ENCODE assay signal across 20 cellular contexts in the genomic region with DNA sequence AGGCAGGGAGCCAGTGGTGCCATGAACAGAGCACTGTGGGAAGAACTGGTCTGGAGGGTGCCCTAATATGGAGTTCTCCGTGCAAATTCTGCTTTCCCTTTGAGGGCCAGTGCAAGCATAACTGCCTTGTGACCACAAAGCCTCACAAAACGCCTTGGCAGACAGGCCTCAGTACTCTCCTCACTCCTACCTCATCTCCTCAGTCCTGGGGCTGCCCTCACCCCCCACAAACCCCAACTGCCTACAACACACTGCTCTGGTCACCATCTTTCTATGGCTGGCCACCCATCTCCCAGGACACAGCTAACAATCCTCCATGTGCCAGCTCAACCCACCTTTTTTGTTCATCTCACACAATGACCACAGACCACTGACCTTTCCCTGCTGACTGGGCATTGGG. TPM values are rescaled to one million over a fixed set of nuclear protein-coding genes. Genes with fewer than 3 reads are reported as not detected.
DNase-seq lines count a peak whose midpoint lies in the region; ATAC-seq, FAIRE-seq and TF ChIP-seq lines count a peak whose summit lies in the region.
"Had no signal": no experiment of that assay in that cellular context is flagged by ENCODE, and none has a peak within 500 bp of the region (broad histone marks: within the 10 kb centered on the region; RNA-seq: fewer than 3 reads in every experiment).

No MANE protein-coding gene starts in this region.

- H3K36me3 Mint-ChIP-seq in activated naive CD4-positive, alpha-beta T cell treated with anti-CD3 and anti-CD28 coated beads for 36 hours (ENCODE audit: low read depth), result peaks cover 34% of the 10 kb centered on the region
- H3K36me3 Mint-ChIP-seq in WTC11, result peaks cover 50% of the 10 kb centered on the region

- no peaks in the 10 kb centered on the region for H4K20me1 ChIP-seq in K562 (replicated peaks; ENCODE audit: control insufficient read depth, insufficient read depth, low read length)

- H3K9me3 Mint-ChIP-seq in activated naive CD4-positive, alpha-beta T cell treated with anti-CD3 and anti-CD28 coated beads for 36 hours, result no peaks in the 10 kb centered on the region
- no peaks in the 10 kb centered on the region for H3K9me3 Mint-ChIP-seq in stimulated activated naive CD8-positive, alpha-beta T cell treated with anti-CD3 and anti-CD28 coated beads, Interleukin-15, amount 100 ng/mL, for 72 hours
- peaks cover 22% of the 10 kb centered on the region for H3K9me3 Mint-ChIP-seq in WTC11
- H3K9me3 Mint-ChIP-seq: activated CD4-positive, alpha-beta memory T cell treated with anti-CD3 and anti-CD28 coated beads, Interleukin-2, amount 10 ng/mL, durations not matched to agents 7 days and 5 days; memory B cell had no signal

- no peak overlapping the region for H3K27ac ChIP-seq in K562 (ENCODE audit: extremely low read depth, low read depth, low read length)
- no peak overlapping the region for H3K27ac ChIP-seq in aorta (ENCODE audit: low read depth in 1 of 2, low read length in 2 of 2)
- H3K27ac ChIP-seq: right atrium auricular region, upper lobe of right lung had no signal

- H3K9me3 ChIP-seq in K562 (replicated peaks; ENCODE audit: control insufficient read depth, insufficient read depth, low read depth, low read length) (no peaks in the 10 kb centered on the region), aorta (ENCODE audit: control insufficient read depth, low read length) (no peaks in the 10 kb centered on the region)
- H3K9me3 ChIP-seq: SK-N-SH, upper lobe of right lung had no signal

- POLR2A ChIA-PET in K562 (lab: Yijun Ruan, JAX) (interaction anchor here (3.3 to 11.8 kb wide), 2 partner anchors 9 kb away, joined by 25 to 135 read pairs; a partner anchor contains a TSS), WTC11 (lab: Charles Lee) (interaction anchor here (1.1 kb wide), 2 partner anchors 9 kb away, joined by 3 to 4 read pairs; a partner anchor contains a TSS)

- no peak overlapping the region for H3K4me3 Mint-ChIP-seq in activated naive CD4-positive, alpha-beta T cell treated with anti-CD3 and anti-CD28 coated beads for 36 hours
- H3K4me3 Mint-ChIP-seq in stimulated activated naive CD8-positive, alpha-beta T cell treated with anti-CD3 and anti-CD28 coated beads, Interleukin-15, amount 100 ng/mL, for 72 hours, result no peak overlapping the region
- H3K4me3 Mint-ChIP-seq in WTC11, result no peak overlapping the region
- H3K4me3 Mint-ChIP-seq: activated CD4-positive, alpha-beta memory T cell treated with anti-CD3 and anti-CD28 coated beads, Interleukin-2, amount 10 ng/mL, durations not matched to agents 7 days and 5 days; memory B cell had no signal

- H3K27ac Mint-ChIP-seq in activated naive CD4-positive, alpha-beta T cell treated with anti-CD3 and anti-CD28 coated beads for 36 hours, result peak overlapping the region; percentile 4
- H3K27ac Mint-ChIP-seq in stimulated activated naive CD8-positive, alpha-beta T cell treated with anti-CD3 and anti-CD28 coated beads, Interleukin-15, amount 100 ng/mL, for 72 hours, result no peak overlapping the region
- H3K27ac Mint-ChIP-seq in WTC11, result no peak overlapping the region
- H3K27ac Mint-ChIP-seq: activated CD4-positive, alpha-beta memory T cell treated with anti-CD3 and anti-CD28 coated beads, Interleukin-2, amount 10 ng/mL, durations not matched to agents 7 days and 5 days; memory B cell had no signal

- no peak overlapping the region for H3K4me2 ChIP-seq in K562 (ENCODE audit: insufficient read depth, low read length)
- H3K4me2 ChIP-seq: SK-N-SH had no signal

- CTCF ChIA-PET in activated naive CD4-positive, alpha-beta T cell treated with anti-CD3 and anti-CD28 coated beads for 36 hours (lab: Charles Lee), result no interaction called here
- CTCF ChIA-PET in K562 (lab: Yijun Ruan, JAX; ENCODE audit: low intra/inter-chr PET ratio), result no interaction called here
- CTCF ChIA-PET in WTC11 (lab: Charles Lee), result interaction anchor here (2.4 kb wide), 1 partner anchor 10 kb away, joined by 6 read pairs; a partner anchor contains a TSS

- intact Hi-C loops in activated naive CD4-positive, alpha-beta T cell treated with anti-CD3 and anti-CD28 coated beads for 36 hours (cut with micrococcal nuclease), result no loop called here
- intact Hi-C loops in K562 (cut with micrococcal nuclease), result no loop called here
- intact Hi-C loops in aorta (cut with DNase I), result no loop called here

- ATAC-seq in K562 (peak; percentile 13), WTC11 (no peak), aorta (ENCODE audit: low FRiP score) (no peak)
- peak; percentile 40 for ATAC-seq in stimulated activated naive CD8-positive, alpha-beta T cell treated with anti-CD3 and anti-CD28 coated beads, Interleukin-15, amount 100 ng/mL, for 72 hours
- ATAC-seq: left cardiac atrium, upper lobe of right lung had no signal

- peak overlapping the region in 1 of 2 experiments; percentile 59; a peak in 1 of 4 replicates for H3K9ac ChIP-seq in K562 (ENCODE audit: insufficient read depth in 1 of 2, low read depth in 2 of 2, low read length in 2 of 2)
- H3K9ac ChIP-seq: SK-N-SH had no signal

- TF ChIP-seq RAD21 in K562 (CRISPR knock-in tag; conservative IDR thresholded peaks at IDR 0.05 in 1 of 2, IDR thresholded peaks at IDR 0.05 in 1 of 2), result no peak

- no peaks in the 10 kb centered on the region for H3K27me3 Mint-ChIP-seq in activated naive CD4-positive, alpha-beta T cell treated with anti-CD3 and anti-CD28 coated beads for 36 hours (ENCODE audit: low read depth)
- H3K27me3 Mint-ChIP-seq in stimulated activated naive CD8-positive, alpha-beta T cell treated with anti-CD3 and anti-CD28 coated beads, Interleukin-15, amount 100 ng/mL, for 72 hours, result no peaks in the 10 kb centered on the region
- H3K27me3 Mint-ChIP-seq in WTC11 (ENCODE audit: low read depth), result no peaks in the 10 kb centered on the region
- H3K27me3 Mint-ChIP-seq: activated CD4-positive, alpha-beta memory T cell treated with anti-CD3 and anti-CD28 coated beads, Interleukin-2, amount 10 ng/mL, durations not matched to agents 7 days and 5 days; memory B cell had no signal

- TF ChIP-seq CTCF in K562 (IDR thresholded peaks at IDR 0.05 in 2 of 3, conservative IDR thresholded peaks at IDR 0.05 in 1 of 3; ENCODE audit: insufficient read depth in 2 of 3, low read depth in 1 of 3, low read length in 3 of 3), result no peak
- TF ChIP-seq CTCF in WTC11 (IDR thresholded peaks at IDR 0.05), result no peak

- peak; percentile 48; the same call in 1 of the 2 replicates for TF ChIP-seq POLR2A in K562 (conservative IDR thresholded peaks at IDR 0.05)

- no peaks in the 10 kb centered on the region for H3K27me3 ChIP-seq in H7 (ENCODE audit: control insufficient read depth, insufficient read depth, low read length)
- no peaks in the 10 kb centered on the region for H3K27me3 ChIP-seq in K562 (ENCODE audit: control insufficient read depth in 2 of 2, insufficient read depth in 2 of 2, low read length in 2 of 2)
- no peaks in the 10 kb centered on the region for H3K27me3 ChIP-seq in aorta (ENCODE audit: control insufficient read depth in 1 of 2, insufficient read depth in 2 of 2, low read length in 1 of 2)
- H3K27me3 ChIP-seq: right atrium auricular region, upper lobe of right lung had no signal

- 36% methylated on average over 2 of the region's 2 CpGs for WGBS in K562 (ENCODE audit: insufficient coverage, low coverage, missing lambda C conversion rate)
- 99 to 100% methylated on average over 2 of the region's 2 CpGs for WGBS in aorta, 2 donors

- 0 out of 3 replicates have a peak, but pooled peaks cover under 1% of the 10 kb centered on the region for H3K79me2 ChIP-seq in K562 (ENCODE audit: control insufficient read depth, insufficient read depth, low read length)

- peaks cover 2% of the 10 kb centered on the region for H3K9me1 ChIP-seq in K562 (ENCODE audit: control insufficient read depth, insufficient read depth, low read length)

- H3K4me3 ChIP-seq in H7 (ENCODE audit: insufficient read depth, low read depth, low read length) (no peak overlapping the region), K562 (no peak overlapping the region), aorta (ENCODE audit: low read length in 2 of 2) (no peak overlapping the region)
- H3K4me3 ChIP-seq: right atrium auricular region, upper lobe of right lung had no signal

- H3K4me1 Mint-ChIP-seq in activated naive CD4-positive, alpha-beta T cell treated with anti-CD3 and anti-CD28 coated beads for 36 hours (ENCODE audit: low read depth), result peaks cover under 1% of the 10 kb centered on the region
- H3K4me1 Mint-ChIP-seq in stimulated activated naive CD8-positive, alpha-beta T cell treated with anti-CD3 and anti-CD28 coated beads, Interleukin-15, amount 100 ng/mL, for 72 hours, result peaks cover 24% of the 10 kb centered on the region
- no peaks in the 10 kb centered on the region for H3K4me1 Mint-ChIP-seq in WTC11

- TF ChIP-seq EP300 in K562 (IDR thresholded peaks at IDR 0.05; ENCODE audit: low read length), result no peak

- H3K4me1 ChIP-seq in K562 (replicated peaks in 1 of 2; ENCODE audit: control insufficient read depth in 2 of 2, insufficient read depth in 2 of 2, low read length in 2 of 2), result peaks cover 0 to 29% of the 10 kb centered on the region in 2 experiments; a peak in 3 of 5 replicates
- no peaks in the 10 kb centered on the region for H3K4me1 ChIP-seq in aorta (ENCODE audit: control insufficient read depth in 1 of 2, insufficient read depth in 2 of 2, low read length in 2 of 2)
- H3K4me1 ChIP-seq: upper lobe of right lung had no signal

- H2AFZ ChIP-seq in K562 (ENCODE audit: low read depth, low read length), result no peak overlapping the region

- H3K36me3 ChIP-seq in H7 (replicated peaks; ENCODE audit: control insufficient read depth, insufficient read depth, low read length) (peaks cover 11% of the 10 kb centered on the region), K562 (ENCODE audit: control insufficient read depth, insufficient read depth, low read length) (peaks cover 48% of the 10 kb centered on the region; the same call in 2 of the 3 replicates), aorta (ENCODE audit: control insufficient read depth in 1 of 2, insufficient read depth in 2 of 2, low read length in 1 of 2) (peaks cover 3 to 6% of the 10 kb centered on the region in 2 donors)

- no peak for DNase-seq in activated naive CD4-positive, alpha-beta T cell treated with anti-CD3 and anti-CD28 coated beads for 36 hours
- no peak for DNase-seq in activated naive CD4-positive, alpha-beta T cell (lab: John Stamatoyannopoulos, UW)
- DNase-seq in H7 (peak; percentile 13), K562 (ENCODE audit: extremely low read depth in 1 of 4, low spot score in 3 of 4) (no peak), 8988T (no peak), WTC11 (ENCODE audit: low spot score) (no peak), aorta (no peak)
- no peak for DNase-seq in stimulated activated naive CD8-positive, alpha-beta T cell treated with anti-CD3 and anti-CD28 coated beads, Interleukin-15, amount 100 ng/mL, for 72 hours
- DNase-seq: activated CD4-positive, alpha-beta memory T cell treated with anti-CD3 and anti-CD28 coated beads, Interleukin-2, amount 10 ng/mL, durations not matched to agents 7 days and 5 days; amniotic stem cell; C1 segment of cervical spinal cord; left cardiac atrium; NCI-H1694 treated with DMSO at 0.1 percent for 48 hours; NCI-H526 treated with DMSO at 0.1 percent for 48 hours; SK-N-SH; stimulated activated CD4-positive, alpha-beta T cell treated with anti-CD3 and anti-CD28 coated beads, Interleukin-12 subunit alpha, Interleukin-12 subunit beta, amount 100 ng/mL, for 4 hours; T-helper 9 cell; upper lobe of right lung had no signal

- in situ Hi-C loops in K562 (cut with MboI), result no loop called here

- no peak for FAIRE-seq in K562 (lab: Jason Lieb, UNC)

- BruUV-seq in K562 (replicated peaks; lab: Mats Ljungman, UMichigan), result no TSS peak

RNA-seq across cellular contexts. Expression of a gene that starts 8.9 kb away (rescaled TPM):
- total RNA-seq in activated naive CD4-positive, alpha-beta T cell treated with anti-CD3 and anti-CD28 coated beads for 36 hours, result 100 to 1,000 TPM; 245 to 267 TPM
- 312 and 347 TPM in 2 replicates for total RNA-seq in H7 (2014; rRNA removed; shearing (Covaris generic))
- total RNA-seq in K562 (2011; cell fraction: chromatin; rRNA removed; ENCODE audit: low replicate concordance), result 55.0 and 69.6 TPM in 2 replicates
- 123 and 139 TPM in 2 replicates for total RNA-seq in K562 (2011; cell fraction: nucleolus; rRNA removed)
- total RNA-seq in K562 (2011; cell fraction: nucleoplasm; rRNA removed), result 112 and 121 TPM in 2 replicates
- total RNA-seq in K562 (2014; rRNA removed) (1,235 and 1,392 TPM in 2 replicates), K562 (2014; rRNA removed; fragmentation: Illumina TruSeq; extraction: Trizol) (182 and 199 TPM in 2 replicates), K562 (2015; rRNA removed; fragmentation: Illumina TruSeq; extraction: Trizol) (458 and 535 TPM in 2 replicates), K562 (2021) (536 and 603 TPM in 2 replicates), WTC11 (2021) (317 to 346 TPM (median 331 TPM) in 3 replicates), aorta (100 to 1,000 TPM; 114 to 130 TPM)
- polyA plus RNA-seq in K562 (2011; rRNA removed) (535 and 582 TPM in 2 replicates), K562 (2014; fragmentation: Illumina TruSeq; extraction: Trizol) (154 and 281 TPM in 2 replicates), K562 (2014; fragmentation: Nextera tagmentation; extraction: Ambion mirVana) (100 to 1,000 TPM; 305 to 487 TPM), K562 (2014; rRNA removed) (1,304 and 1,424 TPM in 2 replicates), aorta (100 to 1,000 TPM; 250 to 286 TPM)
- 717 and 760 TPM in 2 replicates for polyA plus RNA-seq in K562 (2011; cell fraction: cytosol; rRNA removed)
- 365 and 570 TPM in 2 replicates for polyA plus RNA-seq in K562 (2011; cell fraction: nucleus; rRNA removed)
- 526 and 547 TPM in 2 replicates for polyA plus RNA-seq in K562 (2012)
- polyA minus RNA-seq in K562 (2011; rRNA and poly(A)+ RNA removed), result 60.5 and 61.2 TPM in 2 replicates
- polyA minus RNA-seq in K562 (2011; cell fraction: cytosol; rRNA and poly(A)+ RNA removed), result 88.6 and 115 TPM in 2 replicates
- 46.4 and 75.2 TPM in 2 replicates for polyA minus RNA-seq in K562 (2011; cell fraction: nucleus; rRNA and poly(A)+ RNA removed)

RNA-seq across cellular contexts. Expression of a gene that starts 9.1 kb away (rescaled TPM):
- total RNA-seq in activated naive CD4-positive, alpha-beta T cell treated with anti-CD3 and anti-CD28 coated beads for 36 hours, result 100 to 1,000 TPM; 103 to 104 TPM
- 49.7 and 58.3 TPM in 2 replicates for total RNA-seq in H7 (2014; rRNA removed; shearing (Covaris generic))
- 58.6 and 187 TPM in 2 replicates for total RNA-seq in K562 (2011; cell fraction: chromatin; rRNA removed; ENCODE audit: low replicate concordance)
- 122 and 125 TPM in 2 replicates for total RNA-seq in K562 (2011; cell fraction: nucleolus; rRNA removed)
- total RNA-seq in K562 (2011; cell fraction: nucleoplasm; rRNA removed), result 80.8 and 84.3 TPM in 2 replicates
- total RNA-seq in K562 (2014; rRNA removed) (22.1 and 27.9 TPM in 2 replicates), K562 (2014; rRNA removed; fragmentation: Illumina TruSeq; extraction: Trizol) (12.0 and 16.2 TPM in 2 replicates), K562 (2015; rRNA removed; fragmentation: Illumina TruSeq; extraction: Trizol) (26.4 and 26.7 TPM in 2 replicates), K562 (2021) (41.0 and 43.0 TPM in 2 replicates), WTC11 (2021) (58.2 to 71.8 TPM (median 70.4 TPM) in 3 replicates), aorta (10 to 100 TPM; 70.6 to 74.4 TPM)
- polyA plus RNA-seq in K562 (2011; rRNA removed) (40.9 and 47.4 TPM in 2 replicates), K562 (2014; fragmentation: Illumina TruSeq; extraction: Trizol) (22.5 and 29.2 TPM in 2 replicates), K562 (2014; fragmentation: Nextera tagmentation; extraction: Ambion mirVana) (1 to 10 TPM in 1 of 2 experiments, under 1 TPM in 1; 0.49 to 2.3 TPM), K562 (2014; rRNA removed) (42.3 and 46.1 TPM in 2 replicates), aorta (10 to 100 TPM; 63.2 to 92.2 TPM)
- polyA plus RNA-seq in K562 (2011; cell fraction: cytosol; rRNA removed), result 50.7 and 71.9 TPM in 2 replicates
- 306 and 320 TPM in 2 replicates for polyA plus RNA-seq in K562 (2011; cell fraction: nucleus; rRNA removed)
- polyA plus RNA-seq in K562 (2012), result 37.9 and 120 TPM in 2 replicates
- 16.2 and 25.4 TPM in 2 replicates for polyA minus RNA-seq in K562 (2011; rRNA and poly(A)+ RNA removed)
- polyA minus RNA-seq in K562 (2011; cell fraction: cytosol; rRNA and poly(A)+ RNA removed), result 19.1 and 23.3 TPM in 2 replicates
- 68.1 and 83.7 TPM in 2 replicates for polyA minus RNA-seq in K562 (2011; cell fraction: nucleus; rRNA and poly(A)+ RNA removed)

RNA-seq across cellular contexts. Expression of a gene that starts 14.7 kb away (rescaled TPM):
- total RNA-seq in activated naive CD4-positive, alpha-beta T cell treated with anti-CD3 and anti-CD28 coated beads for 36 hours, result 1 to 10 TPM; 2.7 to 2.8 TPM
- 2.5 and 4.2 TPM in 2 replicates for total RNA-seq in H7 (2014; rRNA removed; shearing (Covaris generic))
- total RNA-seq in K562 (2011; cell fraction: chromatin; rRNA removed; ENCODE audit: low replicate concordance), result 36.2 and 42.2 TPM in 2 replicates
- total RNA-seq in K562 (2011; cell fraction: nucleolus; rRNA removed), result 17.0 and 25.8 TPM in 2 replicates
- total RNA-seq in K562 (2011; cell fraction: nucleoplasm; rRNA removed), result 19.2 and 23.9 TPM in 2 replicates
- 2.2 TPM in 2 replicates for total RNA-seq in K562 (2014; rRNA removed)
- total RNA-seq in K562 (2014; rRNA removed; fragmentation: Illumina TruSeq; extraction: Trizol), result 3.6 and 5.0 TPM in 2 replicates
- total RNA-seq in K562 (2015; rRNA removed; fragmentation: Illumina TruSeq; extraction: Trizol), result 6.7 and 6.8 TPM in 2 replicates
- total RNA-seq in K562 (2021), result 4.0 and 4.5 TPM in 2 replicates
- 6.1 and 7.1 TPM in 2 replicates for polyA plus RNA-seq in K562 (2011; rRNA removed)
- 1.4 and 2.2 TPM in 2 replicates for polyA plus RNA-seq in K562 (2011; cell fraction: cytosol; rRNA removed)
- 22.7 and 23.4 TPM in 2 replicates for polyA plus RNA-seq in K562 (2011; cell fraction: nucleus; rRNA removed)
- 5.3 and 10.9 TPM in 2 replicates for polyA plus RNA-seq in K562 (2012)
- polyA plus RNA-seq in K562 (2014; fragmentation: Illumina TruSeq; extraction: Trizol), result 3.4 and 4.0 TPM in 2 replicates
- polyA plus RNA-seq in K562 (2014; fragmentation: Nextera tagmentation; extraction: Ambion mirVana), result 1 to 10 TPM in 1 of 2 experiments, under 1 TPM in 1; 0.65 to 1.2 TPM
- 4.2 and 6.0 TPM in 2 replicates for polyA plus RNA-seq in K562 (2014; rRNA removed)
- 11.2 and 14.2 TPM in 2 replicates for polyA minus RNA-seq in K562 (2011; rRNA and poly(A)+ RNA removed)
- 1.4 and 2.4 TPM in 2 replicates for polyA minus RNA-seq in K562 (2011; cell fraction: cytosol; rRNA and poly(A)+ RNA removed)
- 9.6 and 20.2 TPM in 2 replicates for polyA minus RNA-seq in K562 (2011; cell fraction: nucleus; rRNA and poly(A)+ RNA removed)
- total RNA-seq in WTC11 (2021), result 5.2 to 7.9 TPM (median 6.9 TPM) in 3 replicates
- total RNA-seq in aorta, result 10 to 100 TPM; 10.3 TPM
- polyA plus RNA-seq in aorta, result 10 to 100 TPM in 1 of 2 donors, 1 to 10 TPM in 1; 4.1 to 36.3 TPM

RNA-seq across cellular contexts. Expression of a gene that starts 58.6 kb away (rescaled TPM):
- 100 to 1,000 TPM; 167 TPM for total RNA-seq in activated naive CD4-positive, alpha-beta T cell treated with anti-CD3 and anti-CD28 coated beads for 36 hours
- 0.33 and 2.5 TPM in 2 replicates for total RNA-seq in H7 (2014; rRNA removed; shearing (Covaris generic))
- total RNA-seq in K562 (2011; cell fraction: chromatin; rRNA removed; ENCODE audit: low replicate concordance), result 0.58 and 3.1 TPM in 2 replicates
- 1.8 and 2.0 TPM in 2 replicates for total RNA-seq in K562 (2011; cell fraction: nucleolus; rRNA removed)
- total RNA-seq in K562 (2011; cell fraction: nucleoplasm; rRNA removed), result 0.81 and 1.7 TPM in 2 replicates
- total RNA-seq in K562 (2014; rRNA removed), result 0.41 and 0.49 TPM in 2 replicates
- 0.07 TPM in 1 of 2 replicates, not detected in the other for total RNA-seq in K562 (2014; rRNA removed; fragmentation: Illumina TruSeq; extraction: Trizol)
- total RNA-seq in K562 (2015; rRNA removed; fragmentation: Illumina TruSeq; extraction: Trizol), result 0.18 and 0.19 TPM in 2 replicates
- 0.80 and 0.98 TPM in 2 replicates for total RNA-seq in K562 (2021)
- 0.35 and 0.39 TPM in 2 replicates for polyA plus RNA-seq in K562 (2011; rRNA removed)
- 0.18 and 0.63 TPM in 2 replicates for polyA plus RNA-seq in K562 (2011; cell fraction: cytosol; rRNA removed)
- 2.9 and 5.1 TPM in 2 replicates for polyA plus RNA-seq in K562 (2011; cell fraction: nucleus; rRNA removed)
- 0.76 and 3.9 TPM in 2 replicates for polyA plus RNA-seq in K562 (2012)
- 0.21 and 0.22 TPM in 2 replicates for polyA plus RNA-seq in K562 (2014; fragmentation: Illumina TruSeq; extraction: Trizol)
- polyA plus RNA-seq in K562 (2014; fragmentation: Nextera tagmentation; extraction: Ambion mirVana), result under 1 TPM in 1 of 2 experiments, not detected in 1; 0.06 TPM
- 0.20 and 0.76 TPM in 2 replicates for polyA plus RNA-seq in K562 (2014; rRNA removed)
- 0.15 and 0.46 TPM in 2 replicates for polyA minus RNA-seq in K562 (2011; rRNA and poly(A)+ RNA removed)
- polyA minus RNA-seq in K562 (2011; cell fraction: cytosol; rRNA and poly(A)+ RNA removed), result not detected in 2 replicates
- 0.81 TPM in 1 of 2 replicates, not detected in the other for polyA minus RNA-seq in K562 (2011; cell fraction: nucleus; rRNA and poly(A)+ RNA removed)
- total RNA-seq in WTC11 (2021), result 0.61 to 0.73 TPM (median 0.64 TPM) in 3 replicates
- 1 to 10 TPM; 4.3 to 7.5 TPM for total RNA-seq in aorta
- polyA plus RNA-seq in aorta, result 1 to 10 TPM; 1.3 to 2.8 TPM

Comparison
In these comparisons a context has a peak if more than half of its experiments do, and no peak if none do; other contexts are left out.
1. ATAC-seq: peak in K562 (single experiment) and stimulated activated naive CD8-positive, alpha-beta T cell treated with anti-CD3 and anti-CD28 coated beads, Interleukin-15, amount 100 ng/mL, for 72 hours (single experiment); none in WTC11 (single experiment) and aorta (single experiment).